9 cellular contexts compared by ENCODE assay signal in the genomic region with DNA sequence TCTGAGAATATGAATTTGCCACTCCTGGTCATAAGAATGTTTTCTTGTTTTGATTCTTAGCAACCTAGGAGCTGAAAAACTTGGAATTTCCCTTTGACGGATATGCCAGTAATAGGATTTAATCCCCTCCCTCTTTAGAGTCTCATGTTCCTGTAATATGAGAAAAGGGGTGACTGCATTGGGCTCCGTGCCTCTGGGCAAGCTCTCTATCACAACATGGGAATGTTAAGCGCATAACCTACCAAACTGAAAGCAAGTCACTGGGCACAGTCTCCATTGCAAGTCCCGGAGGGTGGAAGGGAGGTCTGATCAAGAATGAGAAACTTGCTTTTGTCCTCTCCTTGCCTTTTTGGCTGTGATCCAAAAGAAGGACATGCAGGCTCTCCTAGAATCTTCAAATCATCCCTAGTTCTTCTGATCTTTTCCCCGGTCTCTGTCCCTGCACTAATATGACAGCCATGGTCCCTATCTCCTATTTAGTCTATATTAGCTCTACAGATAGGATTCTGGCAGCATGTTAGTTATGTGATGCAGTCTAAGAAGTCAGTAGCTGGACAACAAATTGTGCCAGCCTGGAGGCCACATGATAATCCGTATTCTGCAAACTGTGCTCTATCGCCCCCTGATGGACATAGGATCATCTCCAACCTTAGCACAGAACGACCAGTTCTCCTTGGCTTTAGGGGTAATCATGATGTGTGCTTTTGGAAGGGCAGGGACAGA. TPM values are rescaled to one million over a fixed set of nuclear protein-coding genes. Genes with fewer than 3 reads are reported as not detected.
DNase-seq lines count a peak whose midpoint lies in the region; ATAC-seq and TF ChIP-seq lines count a peak whose summit lies in the region.
"Had no signal": no experiment of that assay in that cellular context is flagged by ENCODE, and none has a peak within 500 bp of the region (broad histone marks: within the 10 kb centered on the region; RNA-seq: fewer than 3 reads in every experiment).

No MANE protein-coding gene starts in this region.

- no peak overlapping the region for H3K27ac ChIP-seq in heart right ventricle
- no peak overlapping the region for H3K27ac ChIP-seq in smooth muscle cell (ENCODE audit: low read depth)

- H3K4me3 ChIP-seq in heart right ventricle, result no peak overlapping the region
- H3K4me3 ChIP-seq in smooth muscle cell, result no peak overlapping the region

- TF ChIP-seq CTCF in Calu3 (IDR thresholded peaks at IDR 0.05; ENCODE audit: unreplicated experiment) (peak; percentile 50), heart right ventricle (IDR thresholded peaks at IDR 0.05) (peak in 8 of 9 donors; percentile 9 to 68 (median 40)), smooth muscle cell (IDR thresholded peaks at IDR 0.05; ENCODE audit: borderline replicate concordance, insufficient read depth, poor library complexity, severe bottlenecking) (peak; percentile 72)

- DNase-seq in Calu3 (peak; percentile 38), GM19240 (ENCODE audit: insufficient read length, low spot score) (peak; percentile 26), NCI-H510A treated with DMSO at 0.1 percent for 48 hours (lab: John Stamatoyannopoulos, UW) (peak; percentile 34), heart right ventricle (no peak), smooth muscle cell (lab: John Stamatoyannopoulos, UW; ENCODE audit: unreplicated experiment) (no peak), NCI-H1048 (lab: John Stamatoyannopoulos, UW) (no peak)
- peak; percentile 53 to 60 for DNase-seq in activated T-cell treated with anti-CD3 and anti-CD28 coated beads, Interleukin-2, amount 50 U/mL, for 72 hours

- CTCF ChIA-PET in Calu3 (lab: Charles Lee), result interaction anchor here (0.9 to 3.4 kb wide), 2 partner anchors 79 to 123 kb away, joined by 3 to 13 read pairs; partner anchors contain the start of gene VWA5A

- BruUV-seq in Calu3 (replicated peaks; lab: Mats Ljungman, UMichigan), result no TSS peak

- no peaks in the 10 kb centered on the region for H3F3A ChIP-seq in smooth muscle cell (ENCODE audit: low read depth)

- H3K27me3 ChIP-seq in heart right ventricle (peaks cover 0 to under 1% (median 0%) of the 10 kb centered on the region in 7 donors), smooth muscle cell (ENCODE audit: low read depth) (no peaks in the 10 kb centered on the region)

- no peaks in the 10 kb centered on the region for H4K20me1 ChIP-seq in smooth muscle cell (ENCODE audit: low read depth)

- no peaks in the 10 kb centered on the region for H3K27me3 Mint-ChIP-seq in Calu3 (ENCODE audit: unreplicated experiment)
- peaks cover 17% of the 10 kb centered on the region for H3K27me3 Mint-ChIP-seq in activated T-cell treated with anti-CD3 and anti-CD28 coated beads, Interleukin-2, amount 50 U/mL, for 72 hours (ENCODE audit: low read depth)

- no peak overlapping the region for H3K9ac ChIP-seq in smooth muscle cell (ENCODE audit: low read depth)

- peak overlapping the region; percentile 4 for H3K4me2 ChIP-seq in smooth muscle cell

- ATAC-seq in HG03175 (IDR thresholded peaks at IDR 0.05; ENCODE audit: unreplicated experiment) (peak; percentile 77), heart right ventricle (peak in 1 of 8 donors; percentile 68)
- ATAC-seq in activated T-cell treated with anti-CD3 and anti-CD28 coated beads, Interleukin-2, amount 50 U/mL, for 72 hours (replicated peaks in 1 of 2), result peak; percentile 84

- 43 to 50% methylated on average over 8 of the region's 8 CpGs for WGBS in heart right ventricle, 2 donors
- 47% methylated on average over 8 of the region's 8 CpGs for WGBS in smooth muscle cell (ENCODE audit: low lambda C conversion rate)

- intact Hi-C loops in Calu3 (cut with micrococcal nuclease; ENCODE audit: unreplicated experiment), result loop anchor here (1.0 to 10.0 kb wide), 2 partner anchors 90 to 124 kb away; no protein-coding TSS in a partner anchor
- intact Hi-C loops in heart right ventricle (cut with DNase I), result loop anchor here in 6 of 10 donors (2.0 to 10.0 kb wide), 2 partner anchors 120 to 124 kb away; no protein-coding TSS in a partner anchor

- peak overlapping the region; percentile 10 for H2AFZ ChIP-seq in smooth muscle cell (ENCODE audit: low read depth)

- no peaks in the 10 kb centered on the region for H3K4me1 Mint-ChIP-seq in Calu3 (ENCODE audit: low read depth, unreplicated experiment)
- H3K4me1 Mint-ChIP-seq in activated T-cell treated with anti-CD3 and anti-CD28 coated beads, Interleukin-2, amount 50 U/mL, for 72 hours (ENCODE audit: low read depth), result peaks cover 4% of the 10 kb centered on the region

- no peaks in the 10 kb centered on the region for H3K9me3 ChIP-seq in heart right ventricle
- no peaks in the 10 kb centered on the region for H3K9me3 ChIP-seq in smooth muscle cell (replicated peaks; ENCODE audit: low read depth)

- H3K27ac Mint-ChIP-seq in Calu3 (ENCODE audit: unreplicated experiment), result no peak overlapping the region
- H3K27ac Mint-ChIP-seq in activated T-cell treated with anti-CD3 and anti-CD28 coated beads, Interleukin-2, amount 50 U/mL, for 72 hours, result no peak overlapping the region

- no peaks in the 10 kb centered on the region for H3K79me2 ChIP-seq in smooth muscle cell (ENCODE audit: low read depth)

- H3K36me3 ChIP-seq in heart right ventricle (no peaks in the 10 kb centered on the region), smooth muscle cell (ENCODE audit: low read depth) (no peaks in the 10 kb centered on the region)

- no peak overlapping the region for H3K4me3 Mint-ChIP-seq in Calu3 (ENCODE audit: low read depth, unreplicated experiment)
- H3K4me3 Mint-ChIP-seq in activated T-cell treated with anti-CD3 and anti-CD28 coated beads, Interleukin-2, amount 50 U/mL, for 72 hours, result no peak overlapping the region

- no peaks in the 10 kb centered on the region for H3K36me3 Mint-ChIP-seq in Calu3 (ENCODE audit: insufficient read depth, unreplicated experiment)
- no peaks in the 10 kb centered on the region for H3K36me3 Mint-ChIP-seq in activated T-cell treated with anti-CD3 and anti-CD28 coated beads, Interleukin-2, amount 50 U/mL, for 72 hours (ENCODE audit: insufficient read depth in 2 of 2)

- no peaks in the 10 kb centered on the region for H3K9me3 Mint-ChIP-seq in Calu3 (ENCODE audit: low read depth, unreplicated experiment)
- no peaks in the 10 kb centered on the region for H3K9me3 Mint-ChIP-seq in activated T-cell treated with anti-CD3 and anti-CD28 coated beads, Interleukin-2, amount 50 U/mL, for 72 hours

- H3K4me1 ChIP-seq in heart right ventricle, result peaks cover 0 to 6% (median 0%) of the 10 kb centered on the region in 9 donors
- peaks cover 16% of the 10 kb centered on the region for H3K4me1 ChIP-seq in smooth muscle cell (ENCODE audit: low read depth)

RNA-seq across cellular contexts. Expression of gene OR10D3, which starts 11.7 kb away (rescaled TPM):
- total RNA-seq in Calu3 (2022), result not detected in 2 replicates
- not detected for total RNA-seq in activated T-cell treated with anti-CD3 and anti-CD28 coated beads, Interleukin-2, amount 50 U/mL, for 72 hours
- not detected for total RNA-seq in heart right ventricle
- polyA plus RNA-seq in heart right ventricle, result not detected
- total RNA-seq in smooth muscle cell, result not detected in 2 replicates
- not detected in 2 replicates for polyA plus RNA-seq in smooth muscle cell
- polyA plus RNA-seq: thymus had no signal

RNA-seq across cellular contexts. Expression of gene OR8G1, which starts 46.0 kb away (rescaled TPM):
- total RNA-seq in Calu3 (2022) (not detected in 2 replicates), heart right ventricle (not detected), smooth muscle cell (not detected in 2 replicates)
- total RNA-seq in activated T-cell treated with anti-CD3 and anti-CD28 coated beads, Interleukin-2, amount 50 U/mL, for 72 hours, result not detected
- polyA plus RNA-seq in heart right ventricle (not detected), smooth muscle cell (not detected in 2 replicates)
- polyA plus RNA-seq: thymus had no signal

Comparison
In these comparisons a context has a peak if more than half of its experiments do, and no peak if none do; other contexts are left out.
1. DNase-seq: peak in Calu3 (single experiment), GM19240 (single experiment), NCI-H510A treated with DMSO at 0.1 percent for 48 hours (single experiment) and activated T-cell treated with anti-CD3 and anti-CD28 coated beads, Interleukin-2, amount 50 U/mL, for 72 hours (2 of 2); none in heart right ventricle (0 of 2), smooth muscle cell (single experiment) and NCI-H1048 (single experiment).
2. Peak in every context shown above with its lines, with median percentiles within 50 percentile points of each other: CTCF ChIP-seq.